In genomic region chr15:40087095-40087805, GRCh38 we compare ENCODE assay signal across 1 cellular context.
TF ChIP-seq lines count a peak whose summit lies in the region.

No MANE protein-coding gene starts in this region.

TF ChIP-seq in GM23338, 12 proteins besides CTCF, POLR2A, EP300 and RAD21 (continued from another document):
- no peak for TF ChIP-seq ZNF462 (CRISPR knock-in tag; IDR thresholded peaks at IDR 0.05)
- TF ChIP-seq ZNF114 (CRISPR knock-in tag; IDR thresholded peaks at IDR 0.05): no peak
- TF ChIP-seq ZNF331 (CRISPR knock-in tag; IDR thresholded peaks at IDR 0.05; ENCODE audit: low read depth): no peak
- no peak for TF ChIP-seq JUNB (IDR thresholded peaks at IDR 0.05; ENCODE audit: unreplicated experiment)
- no peak for TF ChIP-seq CREB1 (CRISPR knock-in tag; IDR thresholded peaks at IDR 0.05; ENCODE audit: low read depth)
- TF ChIP-seq EZH2phosphoT487 (IDR thresholded peaks at IDR 0.05; ENCODE audit: unreplicated experiment): no peak
